ENCODE assay signal across 40 cellular contexts in the genomic region with DNA sequence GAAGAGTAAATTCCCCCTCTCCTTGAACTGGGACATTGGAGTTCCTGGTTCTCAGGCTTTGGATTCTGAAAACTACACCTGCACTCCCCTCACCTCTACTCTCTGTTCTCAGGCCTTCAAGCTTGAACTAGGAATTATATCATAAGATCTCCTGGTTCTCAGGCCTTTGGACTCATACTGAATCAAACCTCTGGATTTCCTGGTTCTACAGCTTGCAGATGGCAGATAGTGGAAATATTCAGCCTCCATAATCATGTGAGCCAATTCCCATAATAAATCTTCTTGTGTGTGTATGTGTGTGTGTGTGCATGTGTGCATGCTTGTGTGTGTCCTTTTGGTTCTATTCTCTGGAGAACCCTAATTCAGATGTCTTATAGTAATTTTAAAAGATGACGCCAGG.
"Had no signal": no experiment of that assay in that cellular context is flagged by ENCODE, and none has a peak within 500 bp of the region (broad histone marks: within the 10 kb centered on the region; RNA-seq: fewer than 3 reads in every experiment).

No MANE protein-coding gene starts in this region.

- DNase-seq: activated effector memory CD4-positive, alpha-beta T cell treated with anti-CD3 and anti-CD28 coated beads, Interleukin-2, amount 50 U/mL, for 16 hours; activated effector memory CD4-positive, alpha-beta T cell treated with Interleukin-2 at 50 U/mL for 16 hours; activated gamma-delta T cell; activated gamma-delta T cell treated with Interleukin-2 at 50 U/mL for 16 hours; activated naive CD4-positive, alpha-beta T cell; activated naive CD4-positive, alpha-beta T cell treated with anti-CD3 and anti-CD28 coated beads for 36 hours; activated naive CD4-positive, alpha-beta T cell treated with anti-CD3 and anti-CD28 coated beads, Interleukin-2, amount 10 ng/mL, durations not matched to agents 7 days and 5 days; activated naive CD4-positive, alpha-beta T cell treated with anti-CD3 and anti-CD28 coated beads, Interleukin-2, amount 50 U/mL, for 16 hours; activated naive CD4-positive, alpha-beta T cell treated with Interleukin-2 at 50 U/mL for 16 hours; activated naive CD8-positive, alpha-beta T cell treated with anti-CD3 and anti-CD28 coated beads for 36 hours; activated naive CD8-positive, alpha-beta T cell treated with anti-CD3 and anti-CD28 coated beads, Interleukin-2, amount 10 ng/mL, durations not matched to agents 7 days and 5 days; activated naive CD8-positive, alpha-beta T cell treated with anti-CD3 and anti-CD28 coated beads, Interleukin-2, amount 50 U/mL, for 24 hours; activated T-cell treated with anti-CD3 and anti-CD28 coated beads, Interleukin-2, amount 50 U/mL, for 1 hour; activated T-cell treated with anti-CD3 and anti-CD28 coated beads, Interleukin-2, amount 50 U/mL, for 24 hours; activated T-cell treated with anti-CD3 and anti-CD28 coated beads, Interleukin-2, amount 50 U/mL, for 4 hours; activated T-cell treated with anti-CD3 and anti-CD28 coated beads, Interleukin-2, amount 50 U/mL, for 48 hours; activated T-cell treated with anti-CD3 and anti-CD28 coated beads, Interleukin-2, amount 50 U/mL, for 72 hours; adrenal gland; amniotic stem cell; amygdala; anterior cingulate cortex; aorta; body of pancreas; brain microvascular endothelial cell; caudate nucleus; central memory CD4-positive, alpha-beta T cell; cerebellar nuclear complex had no signal

- H3K27ac ChIP-seq: adrenal gland, body of pancreas, brain microvascular endothelial cell, breast epithelium, cardiac muscle cell had no signal

- H3K27me3 ChIP-seq: adrenal gland, ascending aorta, body of pancreas, brain microvascular endothelial cell, breast epithelium, cardiac muscle cell had no signal

- H3K27me3 Mint-ChIP-seq: activated naive CD4-positive, alpha-beta T cell treated with anti-CD3 and anti-CD28 coated beads, Interleukin-2, amount 10 ng/mL, durations not matched to agents 7 days and 5 days; activated naive CD4-positive, alpha-beta T cell treated with anti-CD3 and anti-CD28 coated beads, Interleukin-2, amount 50 U/mL, for 24 hours; activated naive CD8-positive, alpha-beta T cell treated with anti-CD3 and anti-CD28 coated beads, Interleukin-2, amount 50 U/mL, for 24 hours had no signal

- H3K36me3 ChIP-seq: adrenal gland, ascending aorta, brain microvascular endothelial cell, breast epithelium, cardiac muscle cell had no signal

- H3K4me1 ChIP-seq: adrenal gland, ascending aorta, body of pancreas, breast epithelium had no signal

- H3K36me3 Mint-ChIP-seq: activated naive CD4-positive, alpha-beta T cell treated with anti-CD3 and anti-CD28 coated beads, Interleukin-2, amount 10 ng/mL, durations not matched to agents 7 days and 5 days; activated naive CD4-positive, alpha-beta T cell treated with anti-CD3 and anti-CD28 coated beads, Interleukin-2, amount 50 U/mL, for 24 hours; activated naive CD4-positive, alpha-beta T cell treated with anti-CD3 and anti-CD28 coated beads, Interleukin-2, amount 50 U/mL, for 72 hours; activated naive CD8-positive, alpha-beta T cell; activated naive CD8-positive, alpha-beta T cell treated with anti-CD3 and anti-CD28 coated beads for 36 hours; activated naive CD8-positive, alpha-beta T cell treated with anti-CD3 and anti-CD28 coated beads, Interleukin-2, amount 10 ng/mL, durations not matched to agents 7 days and 5 days; brain had no signal

- H3K9me3 Mint-ChIP-seq: activated naive CD4-positive, alpha-beta T cell treated with anti-CD3 and anti-CD28 coated beads for 36 hours; activated naive CD4-positive, alpha-beta T cell treated with anti-CD3 and anti-CD28 coated beads, Interleukin-2, amount 10 ng/mL, durations not matched to agents 7 days and 5 days; activated naive CD4-positive, alpha-beta T cell treated with anti-CD3 and anti-CD28 coated beads, Interleukin-2, amount 50 U/mL, for 24 hours; activated naive CD8-positive, alpha-beta T cell treated with anti-CD3 and anti-CD28 coated beads for 36 hours; activated naive CD8-positive, alpha-beta T cell treated with anti-CD3 and anti-CD28 coated beads, Interleukin-2, amount 10 ng/mL, durations not matched to agents 7 days and 5 days; activated naive CD8-positive, alpha-beta T cell treated with anti-CD3 and anti-CD28 coated beads, Interleukin-2, amount 50 U/mL, for 24 hours; activated T-cell treated with anti-CD3 and anti-CD28 coated beads, Interleukin-2, amount 50 U/mL, for 24 hours; activated T-cell treated with anti-CD3 and anti-CD28 coated beads, Interleukin-2, amount 50 U/mL, for 4 hours; activated T-cell treated with anti-CD3 and anti-CD28 coated beads, Interleukin-2, amount 50 U/mL, for 72 hours; activated T-helper 1 cell treated with anti-CD3 and anti-CD28 coated beads, Interleukin-12 subunit alpha, Interleukin-12 subunit beta, Interleukin-2, Interleukin-4 antibody, amounts not matched to agents 30 ng/mL and 10 ng/mL and 1 ng/mL, durations not matched to agents 14 hours and 24 hours and 36 hours; activated T-helper 17 cell treated with anti-CD3 and anti-CD28 coated beads, Interleukin-2, amount 50 U/mL, for 72 hours; activated T-helper 2 cell treated with anti-CD3 and anti-CD28 coated beads, Interferon-gamma antibody, Interleukin-2, Interleukin-4, amounts not matched to agents 10 μg/mL and 5 μg/mL and 100 μg/mL, durations not matched to agents 14 hours and 24 hours and 36 hours; brain; central memory CD8-positive, alpha-beta T cell had no signal

- H3K9me3 ChIP-seq: adrenal gland, ascending aorta, body of pancreas, breast epithelium had no signal

- H3K4me1 Mint-ChIP-seq: activated naive CD4-positive, alpha-beta T cell treated with anti-CD3 and anti-CD28 coated beads, Interleukin-2, amount 10 ng/mL, durations not matched to agents 7 days and 5 days; activated naive CD4-positive, alpha-beta T cell treated with anti-CD3 and anti-CD28 coated beads, Interleukin-2, amount 50 U/mL, for 24 hours; activated naive CD8-positive, alpha-beta T cell treated with anti-CD3 and anti-CD28 coated beads for 36 hours; activated T-helper 17 cell treated with anti-CD3 and anti-CD28 coated beads, Interleukin-2, amount 50 U/mL, for 72 hours; brain; central memory CD8-positive, alpha-beta T cell had no signal

- H3K4me3 ChIP-seq: adrenal gland, ascending aorta, body of pancreas, breast epithelium, cardiac muscle cell had no signal

- H3K4me3 Mint-ChIP-seq: activated naive CD4-positive, alpha-beta T cell treated with anti-CD3 and anti-CD28 coated beads for 36 hours; activated naive CD4-positive, alpha-beta T cell treated with anti-CD3 and anti-CD28 coated beads, Interleukin-2, amount 10 ng/mL, durations not matched to agents 7 days and 5 days; activated naive CD4-positive, alpha-beta T cell treated with anti-CD3 and anti-CD28 coated beads, Interleukin-2, amount 50 U/mL, for 24 hours; activated naive CD8-positive, alpha-beta T cell; activated naive CD8-positive, alpha-beta T cell treated with anti-CD3 and anti-CD28 coated beads for 36 hours; activated naive CD8-positive, alpha-beta T cell treated with anti-CD3 and anti-CD28 coated beads, Interleukin-2, amount 10 ng/mL, durations not matched to agents 7 days and 5 days; activated naive CD8-positive, alpha-beta T cell treated with anti-CD3 and anti-CD28 coated beads, Interleukin-2, amount 50 U/mL, for 24 hours; activated T-cell treated with anti-CD3 and anti-CD28 coated beads, Interleukin-2, amount 50 U/mL, for 24 hours; activated T-cell treated with anti-CD3 and anti-CD28 coated beads, Interleukin-2, amount 50 U/mL, for 4 hours; activated T-cell treated with anti-CD3 and anti-CD28 coated beads, Interleukin-2, amount 50 U/mL, for 72 hours; activated T-helper 1 cell treated with anti-CD3 and anti-CD28 coated beads, Interleukin-12 subunit alpha, Interleukin-12 subunit beta, Interleukin-2, Interleukin-4 antibody, amounts not matched to agents 30 ng/mL and 10 ng/mL and 1 ng/mL, durations not matched to agents 14 hours and 24 hours and 36 hours; activated T-helper 17 cell treated with anti-CD3 and anti-CD28 coated beads, Interleukin-2, amount 50 U/mL, for 72 hours; brain; central memory CD8-positive, alpha-beta T cell had no signal

- ATAC-seq: activated naive CD4-positive, alpha-beta T cell treated with anti-CD3 and anti-CD28 coated beads, Interleukin-2, amount 50 U/mL, for 72 hours; activated naive CD8-positive, alpha-beta T cell treated with anti-CD3 and anti-CD28 coated beads, Interleukin-2, amount 50 U/mL, for 24 hours; activated T-cell treated with anti-CD3 and anti-CD28 coated beads, Interleukin-2, amount 50 U/mL, for 4 hours; activated T-cell treated with anti-CD3 and anti-CD28 coated beads, Interleukin-2, amount 50 U/mL, for 72 hours; activated T-helper 17 cell treated with anti-CD3 and anti-CD28 coated beads, Interleukin-2, amount 50 U/mL, for 72 hours; body of pancreas had no signal

- FAIRE-seq: astrocyte, bronchial epithelial cell had no signal

- H3K27ac Mint-ChIP-seq: activated naive CD4-positive, alpha-beta T cell treated with anti-CD3 and anti-CD28 coated beads for 36 hours; activated naive CD4-positive, alpha-beta T cell treated with anti-CD3 and anti-CD28 coated beads, Interleukin-2, amount 10 ng/mL, durations not matched to agents 7 days and 5 days; activated naive CD4-positive, alpha-beta T cell treated with anti-CD3 and anti-CD28 coated beads, Interleukin-2, amount 50 U/mL, for 24 hours; activated naive CD4-positive, alpha-beta T cell treated with anti-CD3 and anti-CD28 coated beads, Interleukin-2, amount 50 U/mL, for 72 hours; activated naive CD8-positive, alpha-beta T cell; activated naive CD8-positive, alpha-beta T cell treated with anti-CD3 and anti-CD28 coated beads for 36 hours; activated naive CD8-positive, alpha-beta T cell treated with anti-CD3 and anti-CD28 coated beads, Interleukin-2, amount 10 ng/mL, durations not matched to agents 7 days and 5 days; activated naive CD8-positive, alpha-beta T cell treated with anti-CD3 and anti-CD28 coated beads, Interleukin-2, amount 50 U/mL, for 24 hours; activated T-cell treated with anti-CD3 and anti-CD28 coated beads, Interleukin-2, amount 50 U/mL, for 24 hours; activated T-cell treated with anti-CD3 and anti-CD28 coated beads, Interleukin-2, amount 50 U/mL, for 72 hours; activated T-helper 1 cell treated with anti-CD3 and anti-CD28 coated beads, Interleukin-12 subunit alpha, Interleukin-12 subunit beta, Interleukin-2, Interleukin-4 antibody, amounts not matched to agents 30 ng/mL and 10 ng/mL and 1 ng/mL, durations not matched to agents 14 hours and 24 hours and 36 hours; activated T-helper 17 cell treated with anti-CD3 and anti-CD28 coated beads, Interleukin-2, amount 50 U/mL, for 72 hours; activated T-helper 2 cell treated with anti-CD3 and anti-CD28 coated beads, Interferon-gamma antibody, Interleukin-2, Interleukin-4, amounts not matched to agents 10 μg/mL and 5 μg/mL and 100 μg/mL, durations not matched to agents 14 hours and 24 hours and 36 hours; brain had no signal
